In the genomic region with DNA sequence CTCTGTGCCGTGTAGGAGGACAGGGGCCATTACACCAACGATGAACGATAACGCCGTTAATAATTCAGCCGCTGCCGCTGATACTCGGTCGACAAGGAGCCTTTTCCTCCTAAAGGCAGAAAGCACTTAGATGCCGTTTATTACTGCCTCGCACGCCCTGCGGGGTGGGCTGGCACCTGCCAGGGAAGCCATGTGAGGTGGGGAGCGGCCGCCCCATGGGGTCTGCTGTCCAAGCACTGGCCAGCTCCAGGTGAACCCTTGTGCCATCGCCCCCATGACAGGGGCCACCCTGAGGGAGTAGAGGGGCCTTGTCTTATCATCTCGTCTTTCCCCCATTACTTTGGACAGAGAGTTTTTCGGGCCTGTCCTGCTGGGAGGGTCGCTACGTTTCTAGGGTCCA, we compare ENCODE assay signal across 16 cellular contexts. TPM values are rescaled to one million over a fixed set of nuclear protein-coding genes. Genes with fewer than 3 reads are reported as not detected.
DNase-seq lines count a peak whose midpoint lies in the region; ATAC-seq, FAIRE-seq and TF ChIP-seq lines count a peak whose summit lies in the region.
"Had no signal": no experiment of that assay in that cellular context is flagged by ENCODE, and none has a peak within 500 bp of the region (broad histone marks: within the 10 kb centered on the region; RNA-seq: fewer than 3 reads in every experiment).

No MANE protein-coding gene starts in this region.

- peaks cover 0 to 9% of the 10 kb centered on the region in 2 donors for H3K4me1 ChIP-seq in kidney (ENCODE audit: control insufficient read depth in 1 of 2, insufficient read depth in 1 of 2, low read depth in 1 of 2, low read length in 2 of 2)
- peaks cover 24% of the 10 kb centered on the region for H3K4me1 ChIP-seq in CD4-positive, alpha-beta memory T cell (ENCODE audit: insufficient read depth, low read length)

- peaks cover 0 to 5% of the 10 kb centered on the region in 2 donors for H3K36me3 ChIP-seq in kidney (ENCODE audit: control insufficient read depth in 1 of 2, insufficient read depth in 2 of 2, low read length in 2 of 2)
- no peaks in the 10 kb centered on the region for H3K36me3 ChIP-seq in CD4-positive, alpha-beta memory T cell (ENCODE audit: insufficient read depth, low read length)

- H3K4me3 ChIP-seq in kidney (ENCODE audit: low read length in 2 of 2): no peak overlapping the region
- H3K4me3 ChIP-seq in CD4-positive, alpha-beta memory T cell (ENCODE audit: low read length in 2 of 2): no peak overlapping the region
- H3K4me3 ChIP-seq: GM12878, K562 had no signal

- CTCF ChIA-PET in CD4-positive, alpha-beta memory T cell (lab: Charles Lee; ENCODE audit: partially characterized antibody): no interaction called here

- DNase-seq in NCI-H146 (lab: John Stamatoyannopoulos, UW): peak; percentile 44
- DNase-seq in NCI-H146 treated with DMSO at 0.1 percent for 48 hours (lab: John Stamatoyannopoulos, UW; ENCODE audit: unreplicated experiment): no peak
- DNase-seq in kidney: peak; percentile 46
- no peak for DNase-seq in progenitor cell of endocrine pancreas (ENCODE audit: low spot score, unreplicated experiment)
- DNase-seq in NCI-H2107 treated with DMSO at 0.1 percent for 48 hours (lab: John Stamatoyannopoulos, UW; ENCODE audit: unreplicated experiment): no peak
- no peak for DNase-seq in CD4-positive, alpha-beta memory T cell
- DNase-seq: Calu3, DMS 273 treated with DMSO at 0.1 percent for 48 hours had no signal

- no peak overlapping the region for H3K9ac ChIP-seq in kidney (ENCODE audit: low read length in 2 of 2)

- H3K9me3 Mint-ChIP-seq in brain: peaks cover 0 to 9% (median 0%) of the 10 kb centered on the region in 5 experiments
- no peaks in the 10 kb centered on the region for H3K9me3 Mint-ChIP-seq in progenitor cell of endocrine pancreas (ENCODE audit: low read depth)
- no peaks in the 10 kb centered on the region for H3K9me3 Mint-ChIP-seq in CD4-positive, alpha-beta memory T cell

- H3K9me3 ChIP-seq in kidney (ENCODE audit: control insufficient read depth in 1 of 2, low read length in 2 of 2): no peaks in the 10 kb centered on the region
- no peaks in the 10 kb centered on the region for H3K9me3 ChIP-seq in CD4-positive, alpha-beta memory T cell (ENCODE audit: control insufficient read depth in 1 of 2, low read length in 2 of 2)

- H3K4me1 Mint-ChIP-seq in brain: peaks cover 7% of the 10 kb centered on the region
- H3K4me1 Mint-ChIP-seq in progenitor cell of endocrine pancreas (ENCODE audit: low read depth): peaks cover 10% of the 10 kb centered on the region
- peaks cover 10 to 25% (median 18%) of the 10 kb centered on the region in 4 donors for H3K4me1 Mint-ChIP-seq in CD4-positive, alpha-beta memory T cell

- H3K27ac ChIP-seq in kidney (ENCODE audit: low read depth in 2 of 2, low read length in 2 of 2): no peak overlapping the region
- no peak overlapping the region for H3K27ac ChIP-seq in CD4-positive, alpha-beta memory T cell (ENCODE audit: low read depth, low read length)
- H3K27ac ChIP-seq: 22Rv1, HL-60 had no signal

- H3K27ac Mint-ChIP-seq in brain: peak overlapping the region in 4 of 5 experiments; percentile 20 to 56 (median 38)
- H3K27ac Mint-ChIP-seq in progenitor cell of endocrine pancreas: peak overlapping the region; percentile 12
- no peak overlapping the region for H3K27ac Mint-ChIP-seq in CD4-positive, alpha-beta memory T cell

- TF ChIP-seq CTCF in brain (conservative IDR thresholded peaks at IDR 0.05) (no peak), kidney (IDR thresholded peaks at IDR 0.05; ENCODE audit: borderline replicate concordance, extremely low read depth, insufficient read depth) (no peak), progenitor cell of endocrine pancreas (IDR thresholded peaks at IDR 0.05; ENCODE audit: unreplicated experiment) (no peak)

- FAIRE-seq in kidney (lab: Jason Lieb, UNC): no peak
- FAIRE-seq: GM12878, GM18507, K562 had no signal

- no peaks in the 10 kb centered on the region for H3K27me3 ChIP-seq in CD4-positive, alpha-beta memory T cell (ENCODE audit: insufficient read depth, low read length)

- intact Hi-C loops in kidney (cut with DNase I): no loop called here
- intact Hi-C loops in CD4-positive, alpha-beta memory T cell (cut with micrococcal nuclease): loop anchor here (10.0 kb wide), 1 partner anchor 83 kb away; no protein-coding TSS in a partner anchor

- ATAC-seq in GM19035 (IDR thresholded peaks at IDR 0.05; ENCODE audit: unreplicated experiment): no peak
- ATAC-seq: GM12878, HCT116, K562 had no signal

- H3K36me3 Mint-ChIP-seq in brain (peaks cover 62% of the 10 kb centered on the region), progenitor cell of endocrine pancreas (ENCODE audit: insufficient read depth) (peaks cover 15% of the 10 kb centered on the region)
- H3K36me3 Mint-ChIP-seq in CD4-positive, alpha-beta memory T cell: no peaks in the 10 kb centered on the region

- H3K4me3 Mint-ChIP-seq in brain (no peak overlapping the region), progenitor cell of endocrine pancreas (ENCODE audit: low read depth) (no peak overlapping the region)
- H3K4me3 Mint-ChIP-seq in CD4-positive, alpha-beta memory T cell: no peak overlapping the region

- H3K27me3 Mint-ChIP-seq in brain (no peaks in the 10 kb centered on the region), progenitor cell of endocrine pancreas (no peaks in the 10 kb centered on the region)
- H3K27me3 Mint-ChIP-seq in CD4-positive, alpha-beta memory T cell: no peaks in the 10 kb centered on the region

- POLR2A ChIA-PET in CD4-positive, alpha-beta memory T cell (lab: Charles Lee; ENCODE audit: partially characterized antibody): no interaction called here

RNA-seq across cellular contexts. Expression of gene TBC1D16, which starts 33.4 kb away (rescaled TPM):
- polyA plus RNA-seq in brain (ENCODE audit: insufficient read depth, low read depth, low replicate concordance): 60.6 TPM
- total RNA-seq in kidney: 68.0 TPM
- 9.1 TPM for polyA plus RNA-seq in kidney (ENCODE audit: insufficient read depth, low read depth, low replicate concordance)
- 85.1 and 87.9 TPM in 2 replicates for total RNA-seq in progenitor cell of endocrine pancreas
- 1 to 10 TPM; 1.3 to 1.8 TPM for total RNA-seq in CD4-positive, alpha-beta memory T cell
- 1 to 10 TPM in 1 of 2 donors, not detected in 1; 1.2 TPM for polyA plus RNA-seq in CD4-positive, alpha-beta memory T cell

RNA-seq across cellular contexts. Expression of gene CCDC40, which starts 34.2 kb away (rescaled TPM):
- polyA plus RNA-seq in brain (ENCODE audit: insufficient read depth, low read depth, low replicate concordance): 10.0 TPM
- 22.6 TPM for total RNA-seq in kidney
- 5.1 TPM for polyA plus RNA-seq in kidney (ENCODE audit: insufficient read depth, low read depth, low replicate concordance)
- 26.9 and 28.0 TPM in 2 replicates for total RNA-seq in progenitor cell of endocrine pancreas
- total RNA-seq in CD4-positive, alpha-beta memory T cell: 1 to 10 TPM in 1 of 2 experiments, under 1 TPM in 1; 0.28 to 1.3 TPM
- polyA plus RNA-seq in CD4-positive, alpha-beta memory T cell: not detected

Comparison
In these comparisons a context has a peak if more than half of its experiments do, and no peak if none do; other contexts are left out.
1. DNase-seq: peak in NCI-H146 (single experiment) and kidney (single experiment); none in NCI-H146 treated with DMSO at 0.1 percent for 48 hours (single experiment), progenitor cell of endocrine pancreas (single experiment), NCI-H2107 treated with DMSO at 0.1 percent for 48 hours (single experiment) and CD4-positive, alpha-beta memory T cell (0 of 5).
2. H3K27ac Mint-ChIP-seq: peak in brain (4 of 5) and progenitor cell of endocrine pancreas (single experiment); none in CD4-positive, alpha-beta memory T cell (0 of 7).
3. RNA of gene TBC1D16, which starts 33.4 kb away (total RNA-seq): 85.1 to 87.9 TPM in progenitor cell of endocrine pancreas and 68.0 TPM in kidney (single experiment); 1.3 to 1.8 TPM in CD4-positive, alpha-beta memory T cell; every median in the first group is over 10 times any median in the second.
4. RNA of gene CCDC40, which starts 34.2 kb away (total RNA-seq): 26.9 to 28.0 TPM in progenitor cell of endocrine pancreas and 22.6 TPM in kidney (single experiment); 0.28 to 1.3 TPM in CD4-positive, alpha-beta memory T cell; every median in the first group is over 10 times any median in the second.